In genomic region chr1:25610822-25611630, GRCh38 we compare ENCODE assay signal across 11 cellular contexts. TPM values are rescaled to one million over a fixed set of nuclear protein-coding genes. Genes with fewer than 3 reads are reported as not detected.
DNase-seq lines count a peak whose midpoint lies in the region; ATAC-seq, FAIRE-seq and TF ChIP-seq lines count a peak whose summit lies in the region.
"Had no signal": no experiment of that assay in that cellular context is flagged by ENCODE, and none has a peak within 500 bp of the region (broad histone marks: within the 10 kb centered on the region; RNA-seq: fewer than 3 reads in every experiment).

No MANE protein-coding gene starts in this region.

- TF ChIP-seq POLR2A in H54 (IDR thresholded peaks at IDR 0.05; ENCODE audit: low read depth, low read length): no peak

- FAIRE-seq in H54 (lab: Jason Lieb, UNC): no peak

- H3K4me3 ChIP-seq in GM12875 (ENCODE audit: low read depth, low read length): no peak overlapping the region
- H3K4me3 ChIP-seq: colonic mucosa, SK-N-MC had no signal

- H3K9me3 Mint-ChIP-seq in CD4-positive, alpha-beta T cell: no peaks in the 10 kb centered on the region

- peaks cover 44% of the 10 kb centered on the region for H3K4me1 Mint-ChIP-seq in CD4-positive, alpha-beta T cell (ENCODE audit: low read depth)

- peak in 2 of 10 experiments; percentile 16 to 19 for DNase-seq in CD4-positive, alpha-beta T cell
- DNase-seq in RPMI8226: peak; percentile 37
- DNase-seq in fibroblast of peridontal ligament (ENCODE audit: extremely low read depth): peak; percentile 41
- DNase-seq in H54 (ENCODE audit: insufficient read length, low spot score): no peak
- no peak for DNase-seq in activated T-cell treated with anti-CD3 and anti-CD28 coated beads for 4 hours
- DNase-seq: colonic mucosa, NCI-H1694 had no signal

- CTCF ChIA-PET in CD4-positive, alpha-beta T cell (lab: Charles Lee): interaction anchor here (1.0 to 1.7 kb wide), 2 partner anchors 31 to 82 kb away, joined by 3 to 5 read pairs; no protein-coding TSS in a partner anchor

- no peak for ATAC-seq in CD4-positive, alpha-beta T cell (ENCODE audit: poor library complexity)
- no peak for ATAC-seq in GM18873 (IDR thresholded peaks at IDR 0.05; ENCODE audit: low FRiP score, unreplicated experiment)
- ATAC-seq in HG03159 (IDR thresholded peaks at IDR 0.05; ENCODE audit: unreplicated experiment): no peak

- no peak overlapping the region for H3K27ac ChIP-seq in CD4-positive, alpha-beta T cell (ENCODE audit: low read depth, low read length)
- H3K27ac ChIP-seq: colonic mucosa, SK-N-MC had no signal

- H3K27me3 Mint-ChIP-seq in CD4-positive, alpha-beta T cell: no peaks in the 10 kb centered on the region

- H3K27me3 ChIP-seq in CD4-positive, alpha-beta T cell (ENCODE audit: control insufficient read depth, insufficient read depth, low read length): no peaks in the 10 kb centered on the region
- H3K27me3 ChIP-seq: colonic mucosa had no signal

- intact Hi-C loops in CD4-positive, alpha-beta T cell (cut with DNase I, micrococcal nuclease): loop anchor here (1.0 to 2.0 kb wide), 3 partner anchors 184 to 199 kb away; no protein-coding TSS in a partner anchor

- peak; percentile 52 for TF ChIP-seq CTCF in CD4-positive, alpha-beta T cell (IDR thresholded peaks at IDR 0.05)
- TF ChIP-seq CTCF in GM12875 (IDR thresholded peaks at IDR 0.05; ENCODE audit: borderline replicate concordance, insufficient read depth, low read depth, low read length): peak; percentile 26; the same call in 1 of the 2 replicates

- no peaks in the 10 kb centered on the region for H3K9me3 ChIP-seq in CD4-positive, alpha-beta T cell (ENCODE audit: control insufficient read depth, low read length)
- H3K9me3 ChIP-seq: colonic mucosa had no signal

- no peak overlapping the region for H3K27ac Mint-ChIP-seq in CD4-positive, alpha-beta T cell

- no peaks in the 10 kb centered on the region for H3K36me3 Mint-ChIP-seq in CD4-positive, alpha-beta T cell (ENCODE audit: low read depth)

- POLR2A ChIA-PET in CD4-positive, alpha-beta T cell (lab: Charles Lee): interaction anchor here (0.5 to 2.8 kb wide), 5 partner anchors 8 to 209 kb away, joined by 3 to 19 read pairs (median 4); partner anchors contain the start of gene MTFR1L

- H3K4me3 Mint-ChIP-seq in CD4-positive, alpha-beta T cell: no peak overlapping the region

RNA-seq across cellular contexts. Expression of gene MAN1C1, which starts 5.6 kb away (rescaled TPM):
- total RNA-seq in CD4-positive, alpha-beta T cell: 10 to 100 TPM; 44.4 to 46.9 TPM

Comparison
In these comparisons a context has a peak if more than half of its experiments do, and no peak if none do; other contexts are left out.
1. DNase-seq: peak in RPMI8226 (single experiment) and fibroblast of peridontal ligament (single experiment); none in H54 (single experiment) and activated T-cell treated with anti-CD3 and anti-CD28 coated beads for 4 hours (single experiment).